ENCODE assay signal across 10 cellular contexts in genomic region chr5:150672884-150673275, GRCh38. TPM values are rescaled to one million over a fixed set of nuclear protein-coding genes. Genes with fewer than 3 reads are reported as not detected.
DNase-seq lines count a peak whose midpoint lies in the region; ATAC-seq and TF ChIP-seq lines count a peak whose summit lies in the region.
"Had no signal": no experiment of that assay in that cellular context is flagged by ENCODE, and none has a peak within 500 bp of the region (broad histone marks: within the 10 kb centered on the region; RNA-seq: fewer than 3 reads in every experiment).

No MANE protein-coding gene starts in this region.

- H3K27ac ChIP-seq in SK-N-SH (ENCODE audit: low read depth in 2 of 2, low read length in 1 of 2) (no peak overlapping the region), iPS DF 6.9 (ENCODE audit: low read length) (peak overlapping the region; percentile 5), body of pancreas (no peak overlapping the region)
- H3K27ac ChIP-seq: 22Rv1 had no signal

- H3K9me3 ChIP-seq in SK-N-SH: no peaks in the 10 kb centered on the region
- H3K9me3 ChIP-seq in iPS DF 6.9 (ENCODE audit: control insufficient read depth, insufficient read depth, low read length): no peaks in the 10 kb centered on the region
- H3K9me3 ChIP-seq in skeletal muscle satellite cell (replicated peaks; ENCODE audit: low read length): no peaks in the 10 kb centered on the region
- no peaks in the 10 kb centered on the region for H3K9me3 ChIP-seq in body of pancreas

- TF ChIP-seq RAD21 in SK-N-SH (IDR thresholded peaks at IDR 0.05; ENCODE audit: low read length): no peak

- peaks cover 16% of the 10 kb centered on the region for H3F3A ChIP-seq in SK-N-SH (replicated peaks; ENCODE audit: insufficient read depth)

- no peaks in the 10 kb centered on the region for H3K36me3 Mint-ChIP-seq in activated CD8-positive, alpha-beta T cell treated with anti-CD3 and anti-CD28 coated beads for 36 hours (ENCODE audit: low read depth)

- H3K4me1 Mint-ChIP-seq in activated CD8-positive, alpha-beta T cell treated with anti-CD3 and anti-CD28 coated beads for 36 hours (ENCODE audit: low read depth): peaks cover 3% of the 10 kb centered on the region

- CTCF ChIA-PET in SK-N-SH (lab: Yijun Ruan, JAX): interaction anchor here (0.8 to 4.3 kb wide), 10 partner anchors 10 to 237 kb away, joined by 3 to 32 read pairs (median 4); partner anchors contain the start of gene RBM22
- CTCF ChIA-PET in activated CD8-positive, alpha-beta T cell treated with anti-CD3 and anti-CD28 coated beads for 36 hours (lab: Charles Lee): interaction anchor here (1.2 kb wide), 1 partner anchor 174 kb away, joined by 3 read pairs; no protein-coding TSS in a partner anchor

- H3K9me3 Mint-ChIP-seq in activated CD8-positive, alpha-beta T cell treated with anti-CD3 and anti-CD28 coated beads for 36 hours: no peaks in the 10 kb centered on the region

- TF ChIP-seq EP300 in SK-N-SH (IDR thresholded peaks at IDR 0.05; ENCODE audit: borderline replicate concordance in 1 of 2, low read depth in 1 of 2, low read length in 1 of 2): no peak

- H3K4me3 Mint-ChIP-seq in activated CD8-positive, alpha-beta T cell treated with anti-CD3 and anti-CD28 coated beads for 36 hours: peak overlapping the region; percentile 68

- no peak for TF ChIP-seq POLR2A in body of pancreas (IDR thresholded peaks at IDR 0.05)

- no peak overlapping the region for H3K27ac Mint-ChIP-seq in activated CD8-positive, alpha-beta T cell treated with anti-CD3 and anti-CD28 coated beads for 36 hours

- H3K4me3 ChIP-seq in SK-N-SH (ENCODE audit: low read depth in 2 of 2, low read length in 1 of 2): peak overlapping the region in 1 of 2 experiments; percentile 49; a peak in 2 of 4 replicates
- peak overlapping the region; percentile 62; the same call in 1 of the 2 replicates for H3K4me3 ChIP-seq in iPS DF 6.9 (ENCODE audit: low read length)
- H3K4me3 ChIP-seq in skeletal muscle satellite cell (ENCODE audit: low read length): no peak overlapping the region
- no peak overlapping the region for H3K4me3 ChIP-seq in body of pancreas

- peaks cover 15% of the 10 kb centered on the region for H3K27me3 Mint-ChIP-seq in activated CD8-positive, alpha-beta T cell treated with anti-CD3 and anti-CD28 coated beads for 36 hours

- H2AFZ ChIP-seq in SK-N-SH (ENCODE audit: low read depth): peak overlapping the region; percentile 57; the same call in 1 of the 2 replicates

- no peak for TF ChIP-seq CTCF in SK-N-SH (IDR thresholded peaks at IDR 0.05)
- TF ChIP-seq CTCF in activated CD8-positive, alpha-beta T cell treated with anti-CD3 and anti-CD28 coated beads for 36 hours (IDR thresholded peaks at IDR 0.05): no peak
- no peak for TF ChIP-seq CTCF in body of pancreas (IDR thresholded peaks at IDR 0.05)

- H3K36me3 ChIP-seq in SK-N-SH (replicated peaks in 1 of 2; ENCODE audit: control insufficient read depth in 1 of 2, insufficient read depth in 2 of 2, low read length in 1 of 2) (no peaks in the 10 kb centered on the region), iPS DF 6.9 (ENCODE audit: control insufficient read depth, insufficient read depth, low read length) (no peaks in the 10 kb centered on the region; the same call in 1 of the 2 replicates), skeletal muscle satellite cell (ENCODE audit: insufficient read depth, low read length) (no peaks in the 10 kb centered on the region), body of pancreas (replicated peaks in 1 of 2; ENCODE audit: insufficient read depth in 1 of 2, low read depth in 2 of 2) (no peaks in the 10 kb centered on the region)

- H3K9ac ChIP-seq in SK-N-SH (no peak overlapping the region), skeletal muscle satellite cell (ENCODE audit: low read depth, low read length) (no peak overlapping the region)

- no peaks in the 10 kb centered on the region for H4K20me1 ChIP-seq in SK-N-SH (ENCODE audit: insufficient read depth)

- POLR2A ChIA-PET in SK-N-SH (lab: Yijun Ruan, JAX): interaction anchor here (0.6 to 1.0 kb wide), 3 partner anchors 27 to 106 kb away, joined by 3 to 4 read pairs (median 3); partner anchors contain the start of genes RBM22 and SMIM3
- POLR2A ChIA-PET in activated CD8-positive, alpha-beta T cell treated with anti-CD3 and anti-CD28 coated beads for 36 hours (lab: Charles Lee): interaction anchor here (1.3 kb wide), 1 partner anchor 174 kb away, joined by 3 read pairs; no protein-coding TSS in a partner anchor

- DNase-seq in SK-N-SH (no peak), iPS DF 6.9 (ENCODE audit: low read depth, low spot score) (no peak), hippocampal formation (lab: John Stamatoyannopoulos, UW) (no peak), body of pancreas (no peak)
- DNase-seq in activated CD8-positive, alpha-beta T cell treated with anti-CD3 and anti-CD28 coated beads for 36 hours: no peak
- DNase-seq: NCI-H2081 had no signal

- intact Hi-C loops in activated CD8-positive, alpha-beta T cell treated with anti-CD3 and anti-CD28 coated beads for 36 hours (cut with micrococcal nuclease): no loop called here
- intact Hi-C loops in body of pancreas (cut with DNase I): no loop called here

- no peaks in the 10 kb centered on the region for H3K27me3 ChIP-seq in SK-N-SH (ENCODE audit: insufficient read depth)
- no peaks in the 10 kb centered on the region for H3K27me3 ChIP-seq in iPS DF 6.9 (ENCODE audit: control insufficient read depth, insufficient read depth, low read length)
- H3K27me3 ChIP-seq in skeletal muscle satellite cell (ENCODE audit: control insufficient read depth, insufficient read depth, low read length): peaks cover 35% of the 10 kb centered on the region
- H3K27me3 ChIP-seq in body of pancreas: peaks cover 0 to 9% of the 10 kb centered on the region in 2 donors

- H3K9me2 ChIP-seq in SK-N-SH: no peaks in the 10 kb centered on the region

- H3K79me2 ChIP-seq in SK-N-SH (ENCODE audit: insufficient read depth): no peaks in the 10 kb centered on the region

- peaks cover 13 to 23% of the 10 kb centered on the region in 2 experiments; a peak in 2 of 4 replicates for H3K4me1 ChIP-seq in SK-N-SH (ENCODE audit: control insufficient read depth in 1 of 2, insufficient read depth in 2 of 2, low read depth in 1 of 2, low read length in 1 of 2)
- H3K4me1 ChIP-seq in iPS DF 6.9 (ENCODE audit: control insufficient read depth, insufficient read depth, low read length): peaks cover 8% of the 10 kb centered on the region
- peaks cover 22% of the 10 kb centered on the region for H3K4me1 ChIP-seq in skeletal muscle satellite cell (ENCODE audit: control insufficient read depth, insufficient read depth, low read length)
- H3K4me1 ChIP-seq in body of pancreas: peaks cover 17% of the 10 kb centered on the region

- WGBS in SK-N-SH (ENCODE audit: low lambda C conversion rate): 88% methylated on average over 7 of the region's 7 CpGs
- WGBS in iPS DF 6.9 (ENCODE audit: insufficient coverage, insufficient read length): no CpG with 5 or more reads among the region's 7 CpGs
- WGBS in body of pancreas, 2 donors: 63 to 72% methylated on average over 7 of the region's 7 CpGs

- ATAC-seq in SK-N-SH treated with all-trans-retinoic acid at 6 μM for 48 hours: no peak
- ATAC-seq in activated CD8-positive, alpha-beta T cell treated with anti-CD3 and anti-CD28 coated beads for 36 hours: no peak
- ATAC-seq in HG02642 (IDR thresholded peaks at IDR 0.05; ENCODE audit: poor library complexity, unreplicated experiment): no peak
- ATAC-seq in body of pancreas: no peak

- H3K4me2 ChIP-seq in SK-N-SH (0 out of 2 replicates have a peak overlapping the region, but pooled peaks have one; percentile 30), skeletal muscle satellite cell (ENCODE audit: low read length) (peak overlapping the region; percentile 87)

TF ChIP-seq in SK-N-SH, 30 proteins besides CTCF, POLR2A, EP300 and RAD21:
- TF ChIP-seq MXI1 (IDR thresholded peaks at IDR 0.05; ENCODE audit: low read depth, low read length) (no peak), JUND (IDR thresholded peaks at IDR 0.05) (no peak), GABPA (IDR thresholded peaks at IDR 0.05; ENCODE audit: low read depth) (no peak)

TF ChIP-seq in SK-N-SH treated with all-trans-retinoic acid at 6 μM for 48 hours, 23 proteins besides CTCF, POLR2A, EP300 and RAD21:
- no peak for TF ChIP-seq ARNTL (CRISPR knock-in tag; IDR thresholded peaks at IDR 0.05; ENCODE audit: borderline replicate concordance, low read depth)
- no peak for TF ChIP-seq TOX (CRISPR knock-in tag; IDR thresholded peaks at IDR 0.05; ENCODE audit: borderline replicate concordance)
TF ChIP-seq in SK-N-SH treated with all-trans-retinoic acid at 6 μM for 48 hours: peak in this region for 0.

RNA-seq across cellular contexts. Expression of gene MYOZ3, which starts 11.8 kb away (rescaled TPM):
- polyA plus RNA-seq in SK-N-SH (2012; rRNA removed): 0.26 and 0.41 TPM in 2 replicates
- 0.31 and 0.35 TPM in 2 replicates for polyA plus RNA-seq in SK-N-SH (2012; cell fraction: cytosol; rRNA removed)
- polyA plus RNA-seq in SK-N-SH (2012; cell fraction: nucleus; rRNA removed): 0.48 and 0.67 TPM in 2 replicates
- under 1 TPM; 0.11 to 0.20 TPM for total RNA-seq in activated CD8-positive, alpha-beta T cell treated with anti-CD3 and anti-CD28 coated beads for 36 hours
- total RNA-seq in skeletal muscle satellite cell (2012; rRNA removed): under 0.01 TPM in 1 of 2 replicates, not detected in the other
- total RNA-seq in body of pancreas: under 1 TPM in 1 of 2 donors, not detected in 1; 0.26 TPM

RNA-seq across cellular contexts. Expression of gene RBM22, which starts 28.0 kb away (rescaled TPM):
- 30.7 and 41.0 TPM in 2 replicates for polyA plus RNA-seq in SK-N-SH (2012; rRNA removed)
- polyA plus RNA-seq in SK-N-SH (2012; cell fraction: cytosol; rRNA removed): 27.2 and 30.1 TPM in 2 replicates
- polyA plus RNA-seq in SK-N-SH (2012; cell fraction: nucleus; rRNA removed): 39.9 and 65.8 TPM in 2 replicates
- 10 to 100 TPM; 53.1 to 59.7 TPM for total RNA-seq in activated CD8-positive, alpha-beta T cell treated with anti-CD3 and anti-CD28 coated beads for 36 hours
- 21.4 and 25.1 TPM in 2 replicates for total RNA-seq in skeletal muscle satellite cell (2012; rRNA removed)
- 10 to 100 TPM; 22.8 to 28.7 TPM for total RNA-seq in body of pancreas

RNA-seq across cellular contexts. Expression of gene SYNPO, which starts 32.4 kb away (rescaled TPM):
- polyA plus RNA-seq in SK-N-SH (2012; rRNA removed): 3.0 and 5.1 TPM in 2 replicates
- polyA plus RNA-seq in SK-N-SH (2012; cell fraction: cytosol; rRNA removed): 3.3 and 4.5 TPM in 2 replicates
- polyA plus RNA-seq in SK-N-SH (2012; cell fraction: nucleus; rRNA removed): 9.8 and 14.0 TPM in 2 replicates
- total RNA-seq in activated CD8-positive, alpha-beta T cell treated with anti-CD3 and anti-CD28 coated beads for 36 hours: under 1 TPM; 0.18 to 0.22 TPM
- total RNA-seq in skeletal muscle satellite cell (2012; rRNA removed): 2.3 and 3.3 TPM in 2 replicates
- 10 to 100 TPM; 18.4 to 40.9 TPM for total RNA-seq in body of pancreas

Comparison
In these comparisons a context has a peak if more than half of its experiments do, and no peak if none do; other contexts are left out.
1. RNA of gene SYNPO, which starts 32.4 kb away (total RNA-seq): 18.4 to 40.9 TPM in body of pancreas; 0.18 to 0.22 TPM in activated CD8-positive, alpha-beta T cell treated with anti-CD3 and anti-CD28 coated beads for 36 hours; every median in the first group is over 10 times any median in the second.